Comparison of ENCODE assay signal across 8 cellular contexts in genomic region chr4:2938411-2938810, GRCh38. TPM values are rescaled to one million over a fixed set of nuclear protein-coding genes. Genes with fewer than 3 reads are reported as not detected.
DNase-seq lines count a peak whose midpoint lies in the region; ATAC-seq, FAIRE-seq and TF ChIP-seq lines count a peak whose summit lies in the region.
"Not testable (repeated sequence)": the region's sequence is repeated elsewhere in the genome, so short reads cannot be mapped to it uniquely, and the experiment has no call there.

No MANE protein-coding gene starts in this region.

- peaks cover 25% of the 10 kb centered on the region for H3K4me1 ChIP-seq in GM12878 (ENCODE audit: control insufficient read depth, insufficient read depth, low read length)

- RAD21 ChIA-PET in GM12878 (lab: Charles Lee; ENCODE audit: unreplicated experiment) = interaction anchor here (2.5 to 3.7 kb wide), 2 partner anchors 175 to 192 kb away, joined by 15 to 21 read pairs; no protein-coding TSS in a partner anchor

- H3K9me3 ChIP-seq in GM12878 (replicated peaks; ENCODE audit: control insufficient read depth, insufficient read depth, low read length) = not testable (repeated sequence)

- not testable (repeated sequence) for TF ChIP-seq CTCF in 22Rv1 (IDR thresholded peaks at IDR 0.05); RWPE1 (conservative IDR thresholded peaks at IDR 0.05; ENCODE audit: low read depth); GM12878 (IDR thresholded peaks at IDR 0.05 in 2 of 3, conservative IDR thresholded peaks at IDR 0.05 in 1 of 3; ENCODE audit: control insufficient read depth in 2 of 3, extremely low read depth in 1 of 3, insufficient read depth in 1 of 3, low read depth in 3 of 3, low read length in 3 of 3); omental fat pad (IDR thresholded peaks at IDR 0.05)

- not testable (repeated sequence) for TF ChIP-seq EP300 in GM12878 (IDR thresholded peaks at IDR 0.05; ENCODE audit: borderline replicate concordance in 1 of 2, control insufficient read depth in 1 of 2, low read depth in 2 of 2, low read length in 2 of 2)

- peaks cover 72% of the 10 kb centered on the region for H3K36me3 Mint-ChIP-seq in activated CD4-positive, alpha-beta memory T cell treated with anti-CD3 and anti-CD28 coated beads, Interleukin-2, amount 10 ng/mL, durations not matched to agents 7 days and 5 days (ENCODE audit: low read depth)
- H3K36me3 Mint-ChIP-seq in activated T-helper 1 cell treated with anti-CD3 and anti-CD28 coated beads, Interleukin-12 subunit alpha, Interleukin-12 subunit beta, Interleukin-2, Interleukin-4 antibody, amounts not matched to agents 30 ng/mL and 10 ng/mL and 1 ng/mL, durations not matched to agents 14 hours and 24 hours and 36 hours (ENCODE audit: low read depth) = peaks cover 53% of the 10 kb centered on the region
- H3K36me3 Mint-ChIP-seq in stimulated activated naive CD8-positive, alpha-beta T cell treated with anti-CD3 and anti-CD28 coated beads, Interleukin-15, Interleukin-2, amounts not matched to agents 100 ng/mL and 50 ng/mL, for 24 hours (ENCODE audit: low read depth) = peaks cover 72% of the 10 kb centered on the region

- not testable (repeated sequence) for BruUV-seq in GM12878 (replicated peaks; lab: Mats Ljungman, UMichigan)

- peak overlapping the region; percentile 63; the same call in 1 of the 2 replicates for H3K4me2 ChIP-seq in GM12878 (ENCODE audit: control insufficient read depth, insufficient read depth)

- H2AFZ ChIP-seq in GM12878 (ENCODE audit: control insufficient read depth, low read depth, low read length) = not testable (repeated sequence)

- peak overlapping the region; percentile 97; the same call in 1 of the 2 replicates for H3K4me3 ChIP-seq in GM12878

- not testable (repeated sequence) for H4K20me1 ChIP-seq in GM12878 (ENCODE audit: control insufficient read depth, insufficient read depth)

- H3K36me3 ChIP-seq in GM12878 (ENCODE audit: control insufficient read depth in 2 of 2, insufficient read depth in 2 of 2, low read length in 1 of 2) = peaks cover 29 to 42% of the 10 kb centered on the region in 2 experiments

- SMC1A ChIA-PET in GM12878 (lab: Charles Lee; ENCODE audit: uncharacterized antibody, unreplicated experiment) = interaction anchor here (1.3 to 5.4 kb wide), 4 partner anchors 14 to 266 kb away, joined by 3 to 65 read pairs (median 4); no protein-coding TSS in a partner anchor

- POLR2A ChIA-PET in RWPE1 (lab: Yijun Ruan, JAX; ENCODE audit: low non-redundant PET) = not testable (repeated sequence)
- POLR2A ChIA-PET in activated CD4-positive, alpha-beta memory T cell treated with anti-CD3 and anti-CD28 coated beads, Interleukin-2, amount 10 ng/mL, durations not matched to agents 7 days and 5 days (lab: Charles Lee) = interaction anchor here (4.7 to 5.7 kb wide), 2 partner anchors 10 to 15 kb away, joined by 41 to 95 read pairs; no protein-coding TSS in a partner anchor
- POLR2A ChIA-PET in GM12878 (lab: Charles Lee) = interaction anchor here (1.3 kb wide), 1 partner anchor 16 kb away, joined by 9 read pairs; no protein-coding TSS in a partner anchor

- not testable (repeated sequence) for TF ChIP-seq POLR2A in GM12878 (IDR thresholded peaks at IDR 0.05; ENCODE audit: low read depth, low read length)

- H3K79me2 ChIP-seq in GM12878 (ENCODE audit: control insufficient read depth, insufficient read depth, low read length) = peaks cover 25% of the 10 kb centered on the region

- H3K27ac ChIP-seq in 22Rv1 (peak overlapping the region; percentile 72), RWPE1 (peak overlapping the region; percentile 92)
- not testable (repeated sequence) for H3K27ac ChIP-seq in GM12878 (ENCODE audit: control insufficient read depth, insufficient read depth)

- FAIRE-seq in GM12878 (lab: Jason Lieb, UNC) = not testable (repeated sequence)

- H3K9ac ChIP-seq in GM12878 (ENCODE audit: control insufficient read depth, insufficient read depth, low read length) = not testable (repeated sequence)

- in situ Hi-C loops in GM12878 (cut with MboI) = loop anchor here (25.0 kb wide), 1 partner anchor 176 kb away; the partner anchor contains the start of gene TNIP2

- H3K4me1 Mint-ChIP-seq in activated CD4-positive, alpha-beta memory T cell treated with anti-CD3 and anti-CD28 coated beads, Interleukin-2, amount 10 ng/mL, durations not matched to agents 7 days and 5 days = peaks cover 62% of the 10 kb centered on the region
- H3K4me1 Mint-ChIP-seq in activated T-helper 1 cell treated with anti-CD3 and anti-CD28 coated beads, Interleukin-12 subunit alpha, Interleukin-12 subunit beta, Interleukin-2, Interleukin-4 antibody, amounts not matched to agents 30 ng/mL and 10 ng/mL and 1 ng/mL, durations not matched to agents 14 hours and 24 hours and 36 hours (ENCODE audit: low read depth) = peaks cover 36% of the 10 kb centered on the region
- H3K4me1 Mint-ChIP-seq in stimulated activated naive CD8-positive, alpha-beta T cell treated with anti-CD3 and anti-CD28 coated beads, Interleukin-15, Interleukin-2, amounts not matched to agents 100 ng/mL and 50 ng/mL, for 24 hours (ENCODE audit: low read depth) = peaks cover 62% of the 10 kb centered on the region

- H3K27me3 Mint-ChIP-seq in activated CD4-positive, alpha-beta memory T cell treated with anti-CD3 and anti-CD28 coated beads, Interleukin-2, amount 10 ng/mL, durations not matched to agents 7 days and 5 days; activated T-helper 1 cell treated with anti-CD3 and anti-CD28 coated beads, Interleukin-12 subunit alpha, Interleukin-12 subunit beta, Interleukin-2, Interleukin-4 antibody, amounts not matched to agents 30 ng/mL and 10 ng/mL and 1 ng/mL, durations not matched to agents 14 hours and 24 hours and 36 hours (ENCODE audit: insufficient read depth); stimulated activated naive CD8-positive, alpha-beta T cell treated with anti-CD3 and anti-CD28 coated beads, Interleukin-15, Interleukin-2, amounts not matched to agents 100 ng/mL and 50 ng/mL, for 24 hours: not testable (repeated sequence)

- H3K27ac Mint-ChIP-seq in activated CD4-positive, alpha-beta memory T cell treated with anti-CD3 and anti-CD28 coated beads, Interleukin-2, amount 10 ng/mL, durations not matched to agents 7 days and 5 days = peak overlapping the region; percentile 98
- peak overlapping the region; percentile 72 for H3K27ac Mint-ChIP-seq in activated T-helper 1 cell treated with anti-CD3 and anti-CD28 coated beads, Interleukin-12 subunit alpha, Interleukin-12 subunit beta, Interleukin-2, Interleukin-4 antibody, amounts not matched to agents 30 ng/mL and 10 ng/mL and 1 ng/mL, durations not matched to agents 14 hours and 24 hours and 36 hours
- peak overlapping the region; percentile 95 for H3K27ac Mint-ChIP-seq in stimulated activated naive CD8-positive, alpha-beta T cell treated with anti-CD3 and anti-CD28 coated beads, Interleukin-15, Interleukin-2, amounts not matched to agents 100 ng/mL and 50 ng/mL, for 24 hours

- H3K4me3 Mint-ChIP-seq in activated CD4-positive, alpha-beta memory T cell treated with anti-CD3 and anti-CD28 coated beads, Interleukin-2, amount 10 ng/mL, durations not matched to agents 7 days and 5 days; activated T-helper 1 cell treated with anti-CD3 and anti-CD28 coated beads, Interleukin-12 subunit alpha, Interleukin-12 subunit beta, Interleukin-2, Interleukin-4 antibody, amounts not matched to agents 30 ng/mL and 10 ng/mL and 1 ng/mL, durations not matched to agents 14 hours and 24 hours and 36 hours; stimulated activated naive CD8-positive, alpha-beta T cell treated with anti-CD3 and anti-CD28 coated beads, Interleukin-15, Interleukin-2, amounts not matched to agents 100 ng/mL and 50 ng/mL, for 24 hours: not testable (repeated sequence)

- CTCF ChIA-PET in RWPE1 (lab: Yijun Ruan, JAX) = not testable (repeated sequence)
- CTCF ChIA-PET in activated CD4-positive, alpha-beta memory T cell treated with anti-CD3 and anti-CD28 coated beads, Interleukin-2, amount 10 ng/mL, durations not matched to agents 7 days and 5 days (lab: Charles Lee) = interaction anchor here (1.1 to 5.3 kb wide), 2 partner anchors 15 to 174 kb away, joined by 3 to 64 read pairs; no protein-coding TSS in a partner anchor
- CTCF ChIA-PET in GM12878 (lab: Yijun Ruan, JAX) = interaction anchor here (1.0 to 5.2 kb wide), 3 partner anchors 11 to 40 kb away, joined by 3 to 62 read pairs (median 10); no protein-coding TSS in a partner anchor

- H3K9me3 Mint-ChIP-seq in activated CD4-positive, alpha-beta memory T cell treated with anti-CD3 and anti-CD28 coated beads, Interleukin-2, amount 10 ng/mL, durations not matched to agents 7 days and 5 days; activated T-helper 1 cell treated with anti-CD3 and anti-CD28 coated beads, Interleukin-12 subunit alpha, Interleukin-12 subunit beta, Interleukin-2, Interleukin-4 antibody, amounts not matched to agents 30 ng/mL and 10 ng/mL and 1 ng/mL, durations not matched to agents 14 hours and 24 hours and 36 hours; stimulated activated naive CD8-positive, alpha-beta T cell treated with anti-CD3 and anti-CD28 coated beads, Interleukin-15, Interleukin-2, amounts not matched to agents 100 ng/mL and 50 ng/mL, for 24 hours: not testable (repeated sequence)

- not testable (repeated sequence) for TF ChIP-seq RAD21 in GM12878 (IDR thresholded peaks at IDR 0.05; ENCODE audit: insufficient read depth, low read depth, low read length)

- 85% methylated on average over 10 of the region's 10 CpGs for WGBS in GM12878 (ENCODE audit: insufficient coverage, insufficient replicate concordance, low lambda C conversion rate, missing lambda C conversion rate)

- ATAC-seq in GM12878; left cardiac atrium; omental fat pad (ENCODE audit: low FRiP score): not testable (repeated sequence)

- intact Hi-C loops in activated T-helper 1 cell treated with anti-CD3 and anti-CD28 coated beads, Interleukin-12 subunit alpha, Interleukin-12 subunit beta, Interleukin-2, Interleukin-4 antibody, amounts not matched to agents 30 ng/mL and 10 ng/mL and 1 ng/mL, durations not matched to agents 14 hours and 24 hours and 36 hours (cut with micrococcal nuclease) = loop anchor here (10.0 kb wide), 2 partner anchors 524 to 674 kb away; partner anchors contain the start of genes CFAP99, MXD4 and ZFYVE28
- intact Hi-C loops in GM12878 (cut with micrococcal nuclease; ENCODE audit: unreplicated experiment) = not testable (repeated sequence)
- intact Hi-C loops in left cardiac atrium (cut with DNase I) = loop anchor here in 1 of 2 donors (10.0 kb wide), 2 partner anchors 94 to 174 kb away; partner anchors contain the start of gene ADD1

- DNase-seq in RWPE1 (ENCODE audit: low spot score); activated CD4-positive, alpha-beta memory T cell treated with anti-CD3 and anti-CD28 coated beads, Interleukin-2, amount 10 ng/mL, durations not matched to agents 7 days and 5 days; activated T-helper 1 cell treated with anti-CD3 and anti-CD28 coated beads, Interleukin-12 subunit alpha, Interleukin-12 subunit beta, Interleukin-2, Interleukin-4 antibody, amounts not matched to agents 30 ng/mL and 10 ng/mL and 1 ng/mL, durations not matched to agents 14 hours and 24 hours and 36 hours (ENCODE audit: low spot score); GM12878 (ENCODE audit: low read depth, low spot score): not testable (repeated sequence)
- peak; percentile 6 for DNase-seq in left cardiac atrium
- DNase-seq in omental fat pad (ENCODE audit: low spot score) = peak; percentile 10

- H3K27me3 ChIP-seq in GM12878 (replicated peaks in 1 of 2; ENCODE audit: control insufficient read depth in 2 of 2, insufficient read depth in 2 of 2, low read length in 1 of 2) = not testable (repeated sequence)

RNA-seq across cellular contexts. Expression of gene NOP14, which starts 24.8 kb away (rescaled TPM):
- 10 to 100 TPM; 34.1 to 38.7 TPM for total RNA-seq in activated CD4-positive, alpha-beta memory T cell treated with anti-CD3 and anti-CD28 coated beads, Interleukin-2, amount 10 ng/mL, durations not matched to agents 7 days and 5 days
- 140 and 142 TPM in 2 replicates for total RNA-seq in activated T-helper 1 cell treated with anti-CD3 and anti-CD28 coated beads, Interleukin-12 subunit alpha, Interleukin-12 subunit beta, Interleukin-2, Interleukin-4 antibody, amounts not matched to agents 30 ng/mL and 10 ng/mL and 1 ng/mL, durations not matched to agents 14 hours and 24 hours and 36 hours
- 30.0 and 34.7 TPM in 2 replicates for total RNA-seq in GM12878 (2013; cell fraction: nucleolus; rRNA removed)
- total RNA-seq in GM12878 (2014; rRNA removed) = 40.3 and 42.1 TPM in 2 replicates
- total RNA-seq in GM12878 (2014; rRNA removed; fragmentation: Illumina TruSeq; extraction: Trizol) = 52.5 and 57.3 TPM in 2 replicates
- total RNA-seq in GM12878 (2021) = 74.3 and 80.6 TPM in 2 replicates
- 26.2 TPM for polyA plus RNA-seq in GM12878 (2011; ENCODE audit: low read depth)
- polyA plus RNA-seq in GM12878 (2011; rRNA removed) = 17.2 and 18.8 TPM in 2 replicates
- 13.0 and 14.4 TPM in 2 replicates for polyA plus RNA-seq in GM12878 (2011; cell fraction: cytosol; rRNA removed)
- polyA plus RNA-seq in GM12878 (2011; cell fraction: nucleus; rRNA removed) = 20.7 and 30.4 TPM in 2 replicates
- polyA plus RNA-seq in GM12878 (2012) = 33.0 and 35.7 TPM in 2 replicates
- 64.9 and 65.2 TPM in 2 replicates for polyA plus RNA-seq in GM12878 (2014; fragmentation: Illumina TruSeq; extraction: Trizol)
- 10 to 100 TPM; 13.8 to 24.7 TPM for polyA plus RNA-seq in GM12878 (2014; fragmentation: Nextera tagmentation; extraction: Ambion mirVana)
- 31.6 and 36.4 TPM in 2 replicates for polyA plus RNA-seq in GM12878 (2014; rRNA removed)
- 10 to 100 TPM; 74.5 to 76.6 TPM for polyA plus RNA-seq in GM12878 (2016; fragmentation: Nextera tagmentation; extraction: Ambion mirVana)
- polyA minus RNA-seq in GM12878 (2011; rRNA and poly(A)+ RNA removed) = 14.1 and 15.1 TPM in 2 replicates
- 15.6 and 17.3 TPM in 2 replicates for polyA minus RNA-seq in GM12878 (2011; cell fraction: cytosol; rRNA and poly(A)+ RNA removed)
- 6.8 and 11.3 TPM in 2 replicates for polyA minus RNA-seq in GM12878 (2011; cell fraction: nucleus; rRNA and poly(A)+ RNA removed)
- total RNA-seq in left cardiac atrium = 10 to 100 TPM; 14.4 to 22.9 TPM
- 10 to 100 TPM; 20.3 to 47.6 (median 24.8) TPM for total RNA-seq in omental fat pad

RNA-seq across cellular contexts. Expression of gene GRK4, which starts 25.0 kb away (rescaled TPM):
- 1 to 10 TPM; 3.1 to 3.6 TPM for total RNA-seq in activated CD4-positive, alpha-beta memory T cell treated with anti-CD3 and anti-CD28 coated beads, Interleukin-2, amount 10 ng/mL, durations not matched to agents 7 days and 5 days
- total RNA-seq in activated T-helper 1 cell treated with anti-CD3 and anti-CD28 coated beads, Interleukin-12 subunit alpha, Interleukin-12 subunit beta, Interleukin-2, Interleukin-4 antibody, amounts not matched to agents 30 ng/mL and 10 ng/mL and 1 ng/mL, durations not matched to agents 14 hours and 24 hours and 36 hours = 4.4 and 4.5 TPM in 2 replicates
- 1.9 and 2.9 TPM in 2 replicates for total RNA-seq in GM12878 (2013; cell fraction: nucleolus; rRNA removed)
- total RNA-seq in GM12878 (2014; rRNA removed) = 2.3 and 2.5 TPM in 2 replicates
- total RNA-seq in GM12878 (2014; rRNA removed; fragmentation: Illumina TruSeq; extraction: Trizol) = 2.4 and 2.9 TPM in 2 replicates
- total RNA-seq in GM12878 (2021) = 3.0 and 3.6 TPM in 2 replicates
- polyA plus RNA-seq in GM12878 (2011; ENCODE audit: low read depth) = 0.94 TPM
- 1.3 and 1.5 TPM in 2 replicates for polyA plus RNA-seq in GM12878 (2011; rRNA removed)
- polyA plus RNA-seq in GM12878 (2011; cell fraction: cytosol; rRNA removed) = 0.70 and 1.1 TPM in 2 replicates
- 0.72 and 1.1 TPM in 2 replicates for polyA plus RNA-seq in GM12878 (2011; cell fraction: nucleus; rRNA removed)
- polyA plus RNA-seq in GM12878 (2012) = 2.6 and 2.7 TPM in 2 replicates
- polyA plus RNA-seq in GM12878 (2014; fragmentation: Illumina TruSeq; extraction: Trizol) = 2.3 TPM in 2 replicates
- 1 to 10 TPM; 1.1 to 1.6 TPM for polyA plus RNA-seq in GM12878 (2014; fragmentation: Nextera tagmentation; extraction: Ambion mirVana)
- 2.9 and 3.0 TPM in 2 replicates for polyA plus RNA-seq in GM12878 (2014; rRNA removed)
- 1 to 10 TPM; 3.4 to 4.0 TPM for polyA plus RNA-seq in GM12878 (2016; fragmentation: Nextera tagmentation; extraction: Ambion mirVana)
- 0.72 and 1.2 TPM in 2 replicates for polyA minus RNA-seq in GM12878 (2011; rRNA and poly(A)+ RNA removed)
- polyA minus RNA-seq in GM12878 (2011; cell fraction: cytosol; rRNA and poly(A)+ RNA removed) = 0.83 and 1.1 TPM in 2 replicates
- 0.36 and 1.1 TPM in 2 replicates for polyA minus RNA-seq in GM12878 (2011; cell fraction: nucleus; rRNA and poly(A)+ RNA removed)
- total RNA-seq in left cardiac atrium = 10 to 100 TPM in 1 of 2 donors, 1 to 10 TPM in 1; 8.5 to 11.5 TPM
- 1 to 10 TPM; 5.1 to 6.5 (median 6.1) TPM for total RNA-seq in omental fat pad
